ENCODE assay signal across 1 cellular context in genomic region chr3:191355406-191355805, GRCh38.
TF ChIP-seq lines count a peak whose summit lies in the region.

No MANE protein-coding gene starts in this region.

TF ChIP-seq in HepG2, 621 proteins besides CTCF, POLR2A, EP300 and RAD21:
- TF ChIP-seq, protein P1, sequence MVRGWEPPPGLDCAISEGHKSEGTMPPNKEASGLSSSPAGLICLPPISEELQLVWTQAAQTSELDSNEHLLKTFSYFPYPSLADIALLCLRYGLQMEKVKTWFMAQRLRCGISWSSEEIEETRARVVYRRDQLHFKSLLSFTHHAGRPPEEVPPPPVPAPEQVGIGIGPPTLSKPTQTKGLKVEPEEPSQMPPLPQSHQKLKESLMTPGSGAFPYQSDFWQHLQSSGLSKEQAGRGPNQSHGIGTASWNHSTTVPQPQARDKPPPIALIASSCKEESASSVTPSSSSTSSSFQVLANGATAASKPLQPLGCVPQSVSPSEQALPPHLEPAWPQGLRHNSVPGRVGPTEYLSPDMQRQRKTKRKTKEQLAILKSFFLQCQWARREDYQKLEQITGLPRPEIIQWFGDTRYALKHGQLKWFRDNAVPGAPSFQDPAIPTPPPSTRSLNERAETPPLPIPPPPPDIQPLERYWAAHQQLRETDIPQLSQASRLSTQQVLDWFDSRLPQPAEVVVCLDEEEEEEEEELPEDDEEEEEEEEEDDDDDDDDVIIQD (CRISPR knock-in tag; IDR thresholded peaks at IDR 0.05; ENCODE audit: low read depth) = no peak
- no peak for TF ChIP-seq GABPA (IDR thresholded peaks at IDR 0.05; ENCODE audit: low read depth, low read length)
- no peak for TF ChIP-seq GABPA (CRISPR knock-in tag; IDR thresholded peaks at IDR 0.05; ENCODE audit: low read depth)
- no peak for TF ChIP-seq GTF2F1 (IDR thresholded peaks at IDR 0.05; ENCODE audit: low read length)
- no peak for TF ChIP-seq NFIC (IDR thresholded peaks at IDR 0.05; ENCODE audit: low read length)
- TF ChIP-seq ARNT2 (CRISPR knock-in tag; IDR thresholded peaks at IDR 0.05; ENCODE audit: low read depth) = no peak
- TF ChIP-seq TAF15 (IDR thresholded peaks at IDR 0.05; ENCODE audit: low read depth, low read length, poor library complexity, severe bottlenecking) = no peak
- TF ChIP-seq ZNF512B (CRISPR knock-in tag; IDR thresholded peaks at IDR 0.05; ENCODE audit: borderline replicate concordance) = no peak
- no peak for TF ChIP-seq ZNF530 (CRISPR knock-in tag; IDR thresholded peaks at IDR 0.05; ENCODE audit: low read depth)
- no peak for TF ChIP-seq POGK (CRISPR knock-in tag; conservative IDR thresholded peaks at IDR 0.05)
- TF ChIP-seq, protein P2, sequence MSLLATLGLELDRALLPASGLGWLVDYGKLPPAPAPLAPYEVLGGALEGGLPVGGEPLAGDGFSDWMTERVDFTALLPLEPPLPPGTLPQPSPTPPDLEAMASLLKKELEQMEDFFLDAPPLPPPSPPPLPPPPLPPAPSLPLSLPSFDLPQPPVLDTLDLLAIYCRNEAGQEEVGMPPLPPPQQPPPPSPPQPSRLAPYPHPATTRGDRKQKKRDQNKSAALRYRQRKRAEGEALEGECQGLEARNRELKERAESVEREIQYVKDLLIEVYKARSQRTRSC (CRISPR knock-in tag; IDR thresholded peaks at IDR 0.05; ENCODE audit: low read depth) = no peak
- no peak for TF ChIP-seq SOX6 (IDR thresholded peaks at IDR 0.05)
- no peak for TF ChIP-seq SOX6 (CRISPR knock-in tag; IDR thresholded peaks at IDR 0.05)
- no peak for TF ChIP-seq CEBPG (CRISPR knock-in tag; IDR thresholded peaks at IDR 0.05)
- TF ChIP-seq ZNF615 (CRISPR knock-in tag; IDR thresholded peaks at IDR 0.05; ENCODE audit: borderline replicate concordance) = no peak
- TF ChIP-seq KDM1A (CRISPR knock-in tag; IDR thresholded peaks at IDR 0.05) = no peak
TF ChIP-seq in HepG2: peak in this region for 0.
